Comparison of ENCODE assay signal across 22 cellular contexts in the genomic region with DNA sequence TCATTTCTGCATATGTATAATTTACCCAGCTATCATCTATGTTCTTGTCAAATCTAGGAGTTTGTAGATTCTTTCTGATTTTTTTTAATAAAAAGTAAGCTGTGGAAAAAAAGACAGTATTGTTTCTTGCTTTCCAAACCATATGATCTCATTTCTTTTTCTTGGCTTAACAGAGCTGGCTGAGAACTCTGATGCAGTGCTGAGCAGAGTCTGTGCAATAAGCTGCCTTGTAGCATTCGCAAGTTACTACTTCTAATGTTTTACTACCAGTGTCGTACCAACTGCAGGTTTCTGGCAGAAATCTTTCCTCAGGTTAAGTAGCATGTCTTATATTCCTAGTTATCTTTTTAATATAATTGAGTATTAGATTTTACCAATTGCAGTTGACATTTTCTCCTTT. TPM values are rescaled to one million over a fixed set of nuclear protein-coding genes. Genes with fewer than 3 reads are reported as not detected.
A peak's percentile ranks its signal among the peaks of the same experiment; 100 is the strongest.
DNase-seq lines count a peak whose midpoint lies in the region; ATAC-seq, FAIRE-seq and TF ChIP-seq lines count a peak whose summit lies in the region.
"Had no signal": no experiment of that assay in that cellular context is flagged by ENCODE, and none has a peak within 500 bp of the region (broad histone marks: within the 10 kb centered on the region; RNA-seq: fewer than 3 reads in every experiment).

No MANE protein-coding gene starts in this region.

- peaks cover 59% of the 10 kb centered on the region for H3K4me1 ChIP-seq in HepG2 (ENCODE audit: insufficient read depth, low read length)

- WGBS in HepG2 (ENCODE audit: low lambda C conversion rate): 93% methylated on average over 2 of the region's 2 CpGs

- intact Hi-C loops in Right ventricle myocardium superior (cut with DNase I) (no loop called here), cardiac septum (cut with DNase I) (no loop called here), HepG2 (cut with micrococcal nuclease; ENCODE audit: unreplicated experiment) (no loop called here)

- no peaks in the 10 kb centered on the region for H3K9me3 ChIP-seq in HepG2 (ENCODE audit: low read length)
- H3K9me3 ChIP-seq: left lung, transverse colon had no signal

- DNase-seq in Right ventricle myocardium superior (no peak), cardiac septum (ENCODE audit: low spot score) (no peak), fibroblast of gingiva (ENCODE audit: low read depth) (peak; percentile 51), HepG2 (ENCODE audit: low spot score) (no peak), amygdala (lab: John Stamatoyannopoulos, UW) (no peak), occipital lobe (lab: John Stamatoyannopoulos, UW) (no peak), HuH-7.5 (ENCODE audit: low spot score) (no peak), NCI-H1417 treated with DMSO at 0.1 percent for 48 hours (lab: John Stamatoyannopoulos, UW) (no peak)
- DNase-seq: activated CD4-positive, alpha-beta T cell treated with anti-CD3 and anti-CD28 coated beads for 1 hour; activated effector memory CD4-positive, alpha-beta T cell treated with Interleukin-2 at 50 U/mL for 16 hours; CD4-positive, alpha-beta T cell; DMS79 treated with DMSO at 0.1 percent for 48 hours; left lung; NCI-H2081 treated with DMSO at 0.1 percent for 48 hours; NCI-H526; transverse colon had no signal

- no peak overlapping the region for H3K4me3 ChIP-seq in HepG2 (replicated peaks in 1 of 3; ENCODE audit: insufficient read depth in 1 of 3, low read depth in 2 of 3, low read length in 3 of 3)
- H3K4me3 ChIP-seq: left lung, transverse colon had no signal

- no peak overlapping the region for H3K27ac ChIP-seq in HepG2 (ENCODE audit: extremely low read length, insufficient read depth, low read length)

- POLR2A ChIA-PET in HepG2 (lab: Yijun Ruan, JAX): interaction anchor here (0.5 to 4.5 kb wide), 6 partner anchors 10 to 273 kb away, joined by 3 to 18 read pairs (median 7); partner anchors contain the start of gene RRBP1

- H3K27me3 ChIP-seq in HepG2 (ENCODE audit: control insufficient read depth in 1 of 2, insufficient read depth in 2 of 2, low read length in 2 of 2): no peaks in the 10 kb centered on the region
- H3K27me3 ChIP-seq: left lung, transverse colon had no signal

- H3K4me2 ChIP-seq in HepG2 (ENCODE audit: low read depth, low read length): no peak overlapping the region

- FAIRE-seq in HepG2 (lab: Jason Lieb, UNC): no peak
- FAIRE-seq: A204.1, GM18507, H1 had no signal

- in situ Hi-C loops in HepG2 (cut with HindIII; ENCODE audit: extremely low pct_ligation_motif_present, low pct_unique_long_range_greater_than_20kb): no loop called here

- no peak for TF ChIP-seq CTCF in HepG2 (CRISPR knock-in tag; IDR thresholded peaks at IDR 0.05)

- peaks cover 21 to 75% of the 10 kb centered on the region in 2 experiments for H3K36me3 ChIP-seq in HepG2 (replicated peaks in 1 of 2; ENCODE audit: control insufficient read depth in 1 of 2, insufficient read depth in 2 of 2, low read length in 2 of 2)
- H3K36me3 ChIP-seq: transverse colon had no signal

- CTCF ChIA-PET in HepG2 (lab: Yijun Ruan, JAX; ENCODE audit: low intra/inter-chr PET ratio, low total read pairs): no interaction called here

- H2AFZ ChIP-seq in HepG2 (ENCODE audit: low read length): no peak overlapping the region

- H4K20me1 ChIP-seq in HepG2 (ENCODE audit: insufficient read depth, low read length): peaks cover 98% of the 10 kb centered on the region

- peaks cover 98% of the 10 kb centered on the region for H3K79me2 ChIP-seq in HepG2 (ENCODE audit: insufficient read depth, low read length)

- ATAC-seq in Right ventricle myocardium superior (ENCODE audit: poor library complexity) (peak; percentile 61), HepG2 (no peak)
- ATAC-seq: left lung had no signal

- BruUV-seq in HepG2 (replicated peaks; lab: Mats Ljungman, UMichigan): no TSS peak

- no peak overlapping the region for H3K9ac ChIP-seq in HepG2 (ENCODE audit: insufficient read depth, low read depth, low read length)

- no peak for TF ChIP-seq RAD21 in HepG2 (CRISPR knock-in tag; IDR thresholded peaks at IDR 0.05)

- TF ChIP-seq EP300 in HepG2 (IDR thresholded peaks at IDR 0.05; ENCODE audit: low read depth in 2 of 2, low read length in 2 of 2) (no peak), HepG2 (CRISPR knock-in tag; IDR thresholded peaks at IDR 0.05; ENCODE audit: borderline replicate concordance) (no peak)

- no peak for TF ChIP-seq POLR2A in HepG2 (IDR thresholded peaks at IDR 0.05; ENCODE audit: insufficient read depth in 1 of 2, low read depth in 2 of 2, low read length in 2 of 2)

TF ChIP-seq in HepG2, 621 proteins besides CTCF, POLR2A, EP300 and RAD21 (continues in another document):
- TF ChIP-seq RBM22 (optimal IDR thresholded peaks at IDR 0.05; ENCODE audit: low read length) (peak; percentile 44), POLR2AphosphoS5 (IDR thresholded peaks at IDR 0.05; ENCODE audit: low read depth, low read length) (0 out of 2 replicates have a peak, but pooled peaks have one; percentile 25), ZNF776 (CRISPR knock-in tag; IDR thresholded peaks at IDR 0.05) (no peak), HNF4G (IDR thresholded peaks at IDR 0.05; ENCODE audit: borderline replicate concordance, low read depth, low read length) (no peak), HNF4G (CRISPR knock-in tag; IDR thresholded peaks at IDR 0.05; ENCODE audit: borderline replicate concordance, low read depth) (no peak), NFE2L1 (CRISPR knock-in tag; IDR thresholded peaks at IDR 0.05; ENCODE audit: borderline replicate concordance) (no peak), MLLT10 (CRISPR knock-in tag; IDR thresholded peaks at IDR 0.05) (no peak), CREB1 (IDR thresholded peaks at IDR 0.05) (no peak), CREB1 (CRISPR knock-in tag; IDR thresholded peaks at IDR 0.05) (no peak), POLR2AphosphoS2 (IDR thresholded peaks at IDR 0.05; ENCODE audit: low read depth, low read length) (0 out of 2 replicates have a peak, but pooled peaks have one; percentile 33)

RNA-seq across cellular contexts. Expression of gene RRBP1, which starts 15.6 kb away (rescaled TPM):
- total RNA-seq in Right ventricle myocardium superior: 32.1 TPM
- total RNA-seq in cardiac septum: 46.7 TPM
- total RNA-seq in HepG2 (2016; rRNA removed; fragmentation: Illumina TruSeq; extraction: Trizol): 97.1 and 222 TPM in 2 replicates
- 35.1 and 38.1 TPM in 2 replicates for total RNA-seq in HepG2 (2016; cell fraction: cytosol; rRNA removed; fragmentation: Illumina TruSeq; extraction: Trizol; ENCODE audit: low read depth)
- total RNA-seq in HepG2 (2016; cell fraction: insoluble cytoplasmic fraction; rRNA removed; fragmentation: Illumina TruSeq; extraction: Trizol): 75.4 and 223 TPM in 2 replicates
- total RNA-seq in HepG2 (2016; cell fraction: membrane; rRNA removed; fragmentation: Illumina TruSeq; extraction: Trizol): 33.7 and 37.4 TPM in 2 replicates
- total RNA-seq in HepG2 (2016; cell fraction: nucleus; rRNA removed; fragmentation: Illumina TruSeq; extraction: Trizol): 254 and 316 TPM in 2 replicates
- 150 and 195 TPM in 2 replicates for polyA plus RNA-seq in HepG2 (2011; rRNA removed)
- polyA plus RNA-seq in HepG2 (2011; cell fraction: cytosol; rRNA removed): 97.1 and 99.8 TPM in 2 replicates
- polyA plus RNA-seq in HepG2 (2011; cell fraction: nucleus; rRNA removed): 402 and 429 TPM in 2 replicates
- 190 and 218 TPM in 2 replicates for polyA plus RNA-seq in HepG2 (2012)
- 14.1 and 14.3 TPM in 2 replicates for polyA plus RNA-seq in HepG2 (2016; cell fraction: cytosol; fragmentation: Illumina TruSeq; extraction: Trizol; ENCODE audit: low read depth)
- polyA plus RNA-seq in HepG2 (2016; cell fraction: insoluble cytoplasmic fraction; fragmentation: Illumina TruSeq; extraction: Trizol; ENCODE audit: low read depth): 67.5 and 88.2 TPM in 2 replicates
- polyA plus RNA-seq in HepG2 (2016; cell fraction: membrane; fragmentation: Illumina TruSeq; extraction: Trizol; ENCODE audit: low read depth): 15.3 and 18.4 TPM in 2 replicates
- polyA plus RNA-seq in HepG2 (2016; cell fraction: nucleus; fragmentation: Illumina TruSeq; extraction: Trizol; ENCODE audit: insufficient read depth, low read depth): 548 and 573 TPM in 2 replicates
- 18.3 and 157 TPM in 2 replicates for polyA minus RNA-seq in HepG2 (2011; rRNA and poly(A)+ RNA removed; ENCODE audit: low replicate concordance)
- polyA minus RNA-seq in HepG2 (2011; cell fraction: cytosol; rRNA and poly(A)+ RNA removed): 155 and 192 TPM in 2 replicates
- polyA minus RNA-seq in HepG2 (2011; cell fraction: nucleus; rRNA and poly(A)+ RNA removed): 198 and 205 TPM in 2 replicates
- 5.6 TPM for total RNA-seq in occipital lobe

RNA-seq across cellular contexts. Expression of gene BANF2, which starts 33.3 kb away (rescaled TPM):
- total RNA-seq in Right ventricle myocardium superior: not detected
- not detected for total RNA-seq in cardiac septum
- 0.35 TPM in 1 of 2 replicates, not detected in the other for total RNA-seq in HepG2 (2016; rRNA removed; fragmentation: Illumina TruSeq; extraction: Trizol)
- 0.53 TPM in 1 of 2 replicates, not detected in the other for total RNA-seq in HepG2 (2016; cell fraction: cytosol; rRNA removed; fragmentation: Illumina TruSeq; extraction: Trizol; ENCODE audit: low read depth)
- not detected in 2 replicates for total RNA-seq in HepG2 (2016; cell fraction: insoluble cytoplasmic fraction; rRNA removed; fragmentation: Illumina TruSeq; extraction: Trizol)
- total RNA-seq in HepG2 (2016; cell fraction: membrane; rRNA removed; fragmentation: Illumina TruSeq; extraction: Trizol): not detected in 2 replicates
- total RNA-seq in HepG2 (2016; cell fraction: nucleus; rRNA removed; fragmentation: Illumina TruSeq; extraction: Trizol): not detected in 2 replicates
- not detected in 2 replicates for polyA plus RNA-seq in HepG2 (2011; rRNA removed)
- polyA plus RNA-seq in HepG2 (2011; cell fraction: cytosol; rRNA removed): not detected in 2 replicates
- not detected in 2 replicates for polyA plus RNA-seq in HepG2 (2011; cell fraction: nucleus; rRNA removed)
- polyA plus RNA-seq in HepG2 (2012): not detected in 2 replicates
- not detected in 2 replicates for polyA plus RNA-seq in HepG2 (2016; cell fraction: cytosol; fragmentation: Illumina TruSeq; extraction: Trizol; ENCODE audit: low read depth)
- polyA plus RNA-seq in HepG2 (2016; cell fraction: insoluble cytoplasmic fraction; fragmentation: Illumina TruSeq; extraction: Trizol; ENCODE audit: low read depth): not detected in 2 replicates
- not detected in 2 replicates for polyA plus RNA-seq in HepG2 (2016; cell fraction: membrane; fragmentation: Illumina TruSeq; extraction: Trizol; ENCODE audit: low read depth)
- polyA plus RNA-seq in HepG2 (2016; cell fraction: nucleus; fragmentation: Illumina TruSeq; extraction: Trizol; ENCODE audit: insufficient read depth, low read depth): not detected in 2 replicates
- polyA minus RNA-seq in HepG2 (2011; rRNA and poly(A)+ RNA removed; ENCODE audit: low replicate concordance): not detected in 2 replicates
- polyA minus RNA-seq in HepG2 (2011; cell fraction: cytosol; rRNA and poly(A)+ RNA removed): not detected in 2 replicates
- not detected in 2 replicates for polyA minus RNA-seq in HepG2 (2011; cell fraction: nucleus; rRNA and poly(A)+ RNA removed)
- not detected for total RNA-seq in occipital lobe
- total RNA-seq: CD4-positive, alpha-beta T cell; H1; left lung; myocyte; OCI-LY7; posterior vena cava; transverse colon had no signal
- polyA plus RNA-seq: H1 had no signal
